Comparison of ENCODE assay signal across 8 cellular contexts in the genomic region with DNA sequence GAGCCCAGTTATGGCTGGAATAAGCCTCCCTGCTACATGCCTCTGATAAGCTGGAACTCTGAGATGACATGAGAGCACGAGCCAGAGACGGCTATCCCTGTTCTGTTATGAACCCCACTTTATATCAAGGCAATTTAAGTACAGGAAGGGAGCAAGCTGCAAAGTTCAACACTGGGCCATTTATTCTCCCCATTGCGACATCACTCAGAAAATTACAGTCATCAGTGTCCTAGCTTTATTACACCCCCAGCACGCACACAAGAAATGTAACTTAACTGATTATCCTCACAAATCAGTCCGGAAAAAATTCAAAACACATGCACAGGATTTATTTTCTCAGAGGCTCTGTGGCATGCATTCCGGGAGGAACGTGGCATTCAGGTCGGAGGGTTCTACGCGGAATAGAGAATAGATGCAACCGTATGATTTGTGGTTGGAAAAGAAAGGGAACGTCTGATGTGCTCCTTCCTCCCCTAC.
DNase-seq lines count a peak whose midpoint lies in the region; ATAC-seq, FAIRE-seq and TF ChIP-seq lines count a peak whose summit lies in the region.

No MANE protein-coding gene starts in this region.

- intact Hi-C loops in thyroid gland (cut with DNase I) = loop anchor here (5.0 kb wide), 1 partner anchor 635 kb away; no protein-coding TSS in a partner anchor

- no peak for FAIRE-seq in A549 (lab: Jason Lieb, UNC)

- no peaks in the 10 kb centered on the region for H3K9me3 ChIP-seq in A549
- H3K9me3 ChIP-seq in adipocyte (ENCODE audit: control insufficient read depth, low read length) = no peaks in the 10 kb centered on the region
- H3K9me3 ChIP-seq in thyroid gland = no peaks in the 10 kb centered on the region

- no peaks in the 10 kb centered on the region for H3K27me3 ChIP-seq in HL-60 (ENCODE audit: insufficient read depth, poor library complexity, severe bottlenecking)
- H3K27me3 ChIP-seq in adipocyte (replicated peaks; ENCODE audit: control insufficient read depth, insufficient read depth, low read length) = no peaks in the 10 kb centered on the region
- no peaks in the 10 kb centered on the region for H3K27me3 ChIP-seq in kidney epithelial cell (ENCODE audit: control insufficient read depth, insufficient read depth, low read length)
- H3K27me3 ChIP-seq in thyroid gland = no peaks in the 10 kb centered on the region

- peak overlapping the region; percentile 14; the same call in 1 of the 3 replicates for H3K4me3 ChIP-seq in A549
- H3K4me3 ChIP-seq in HL-60 (replicated peaks; ENCODE audit: insufficient read depth, low read length) = peak overlapping the region; percentile 51
- H3K4me3 ChIP-seq in adipocyte (ENCODE audit: low read length) = peak overlapping the region; percentile 79
- H3K4me3 ChIP-seq in kidney epithelial cell (ENCODE audit: low read depth, low read length) = peak overlapping the region; percentile 24
- H3K4me3 ChIP-seq in thyroid gland (replicated peaks in 1 of 3) = peak overlapping the region in 1 of 3 donors; percentile 8

- TF ChIP-seq POLR2A in A549 (IDR thresholded peaks at IDR 0.05; ENCODE audit: low read length) (no peak), thyroid gland (IDR thresholded peaks at IDR 0.05) (no peak)

- peak overlapping the region; percentile 76 for H3K4me2 ChIP-seq in A549

- WGBS in A549 (ENCODE audit: missing lambda C conversion rate) = 83% methylated on average over 12 of the region's 12 CpGs
- WGBS in thyroid gland, 2 donors = 70 to 75% methylated on average over 12 of the region's 12 CpGs

- H3K4me1 ChIP-seq in A549 = peaks cover 34% of the 10 kb centered on the region
- H3K4me1 ChIP-seq in adipocyte (ENCODE audit: control insufficient read depth, insufficient read depth, low read length) = peaks cover 32% of the 10 kb centered on the region
- H3K4me1 ChIP-seq in thyroid gland = peaks cover 34 to 48% of the 10 kb centered on the region in 2 donors

- CTCF ChIA-PET in A549 (lab: Yijun Ruan, JAX) = interaction anchor here (0.6 to 3.3 kb wide), 32 partner anchors 12 to 761 kb away, joined by 3 to 17 read pairs (median 4); no protein-coding TSS in a partner anchor

- no peak for TF ChIP-seq EP300 in A549 (IDR thresholded peaks at IDR 0.05)

- TF ChIP-seq CTCF in A549 (IDR thresholded peaks at IDR 0.05) (no peak), HL-60 (IDR thresholded peaks at IDR 0.05; ENCODE audit: insufficient read depth, low read length) (no peak), kidney epithelial cell (IDR thresholded peaks at IDR 0.05; ENCODE audit: insufficient read depth, low read length, poor library complexity, severe bottlenecking) (no peak), thyroid gland (IDR thresholded peaks at IDR 0.05) (no peak)

- DNase-seq in A549 (ENCODE audit: low read depth in 1 of 2, low spot score in 1 of 2) (no peak), HL-60 (ENCODE audit: low read depth in 1 of 2, low spot score in 1 of 2) (peak; percentile 17 to 65), adipocyte (ENCODE audit: low read depth) (peak; percentile 88), kidney epithelial cell (ENCODE audit: low read depth) (no peak), thyroid gland (no peak), NCI-H2196 treated with DMSO at 0.1 percent for 48 hours (lab: John Stamatoyannopoulos, UW; ENCODE audit: unreplicated experiment) (no peak)

- TF ChIP-seq RAD21 in A549 (conservative IDR thresholded peaks at IDR 0.05 in 1 of 2, IDR thresholded peaks at IDR 0.05 in 1 of 2) = no peak

- ATAC-seq in A549 (no peak), GM19023 (IDR thresholded peaks at IDR 0.05; ENCODE audit: unreplicated experiment) (no peak), GM21360 (IDR thresholded peaks at IDR 0.05; ENCODE audit: unreplicated experiment) (no peak)

- peak overlapping the region; percentile 71 to 89 for H3K27ac ChIP-seq in A549
- H3K27ac ChIP-seq in HL-60 (replicated peaks) = no peak overlapping the region; the same call in 1 of the 2 replicates
- H3K27ac ChIP-seq in thyroid gland = peak overlapping the region in 2 of 3 donors; percentile 53 to 100

- POLR2A ChIA-PET in A549 (lab: Yijun Ruan, JAX) = interaction anchor here (1.1 kb wide), 1 partner anchor 110 kb away, joined by 3 read pairs; no protein-coding TSS in a partner anchor

- H3K36me3 ChIP-seq in adipocyte (ENCODE audit: control insufficient read depth, insufficient read depth, low read length, severe bottlenecking) (peaks cover 8% of the 10 kb centered on the region), kidney epithelial cell (ENCODE audit: control insufficient read depth, insufficient read depth, low read length) (peaks cover 1% of the 10 kb centered on the region), thyroid gland (peaks cover 10 to 11% of the 10 kb centered on the region in 2 donors)

- peak overlapping the region; percentile 79 for H3K9ac ChIP-seq in adipocyte (ENCODE audit: low read length)

TF ChIP-seq in A549, 52 proteins besides CTCF, POLR2A, EP300 and RAD21:
- TF ChIP-seq CEBPB (IDR thresholded peaks at IDR 0.05) = peak; percentile 49 to 66; a peak in 3 of 4 replicates
- TF ChIP-seq, protein P1, sequence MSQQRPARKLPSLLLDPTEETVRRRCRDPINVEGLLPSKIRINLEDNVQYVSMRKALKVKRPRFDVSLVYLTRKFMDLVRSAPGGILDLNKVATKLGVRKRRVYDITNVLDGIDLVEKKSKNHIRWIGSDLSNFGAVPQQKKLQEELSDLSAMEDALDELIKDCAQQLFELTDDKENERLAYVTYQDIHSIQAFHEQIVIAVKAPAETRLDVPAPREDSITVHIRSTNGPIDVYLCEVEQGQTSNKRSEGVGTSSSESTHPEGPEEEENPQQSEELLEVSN (IDR thresholded peaks at IDR 0.05; ENCODE audit: borderline replicate concordance, low read depth) = no peak
- no peak for TF ChIP-seq MAZ (IDR thresholded peaks at IDR 0.05; ENCODE audit: borderline replicate concordance, low read depth, low read length)
- no peak for TF ChIP-seq CHD4 (IDR thresholded peaks at IDR 0.05; ENCODE audit: borderline replicate concordance)
- TF ChIP-seq, protein P2, sequence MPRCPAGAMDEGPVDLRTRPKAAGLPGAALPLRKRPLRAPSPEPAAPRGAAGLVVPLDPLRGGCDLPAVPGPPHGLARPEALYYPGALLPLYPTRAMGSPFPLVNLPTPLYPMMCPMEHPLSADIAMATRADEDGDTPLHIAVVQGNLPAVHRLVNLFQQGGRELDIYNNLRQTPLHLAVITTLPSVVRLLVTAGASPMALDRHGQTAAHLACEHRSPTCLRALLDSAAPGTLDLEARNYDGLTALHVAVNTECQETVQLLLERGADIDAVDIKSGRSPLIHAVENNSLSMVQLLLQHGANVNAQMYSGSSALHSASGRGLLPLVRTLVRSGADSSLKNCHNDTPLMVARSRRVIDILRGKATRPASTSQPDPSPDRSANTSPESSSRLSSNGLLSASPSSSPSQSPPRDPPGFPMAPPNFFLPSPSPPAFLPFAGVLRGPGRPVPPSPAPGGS (IDR thresholded peaks at IDR 0.05) = no peak
- TF ChIP-seq CHD2 (IDR thresholded peaks at IDR 0.05; ENCODE audit: low read length, partially characterized antibody) = no peak
- no peak for TF ChIP-seq FOSB (CRISPR knock-in tag; IDR thresholded peaks at IDR 0.05)

Comparison
In these comparisons a context has a peak if more than half of its experiments do, and no peak if none do; other contexts are left out.
1. DNase-seq: peak in HL-60 (2 of 2) and adipocyte (single experiment); none in A549 (0 of 2), kidney epithelial cell (single experiment), thyroid gland (0 of 2) and NCI-H2196 treated with DMSO at 0.1 percent for 48 hours (single experiment).